In the genomic region with DNA sequence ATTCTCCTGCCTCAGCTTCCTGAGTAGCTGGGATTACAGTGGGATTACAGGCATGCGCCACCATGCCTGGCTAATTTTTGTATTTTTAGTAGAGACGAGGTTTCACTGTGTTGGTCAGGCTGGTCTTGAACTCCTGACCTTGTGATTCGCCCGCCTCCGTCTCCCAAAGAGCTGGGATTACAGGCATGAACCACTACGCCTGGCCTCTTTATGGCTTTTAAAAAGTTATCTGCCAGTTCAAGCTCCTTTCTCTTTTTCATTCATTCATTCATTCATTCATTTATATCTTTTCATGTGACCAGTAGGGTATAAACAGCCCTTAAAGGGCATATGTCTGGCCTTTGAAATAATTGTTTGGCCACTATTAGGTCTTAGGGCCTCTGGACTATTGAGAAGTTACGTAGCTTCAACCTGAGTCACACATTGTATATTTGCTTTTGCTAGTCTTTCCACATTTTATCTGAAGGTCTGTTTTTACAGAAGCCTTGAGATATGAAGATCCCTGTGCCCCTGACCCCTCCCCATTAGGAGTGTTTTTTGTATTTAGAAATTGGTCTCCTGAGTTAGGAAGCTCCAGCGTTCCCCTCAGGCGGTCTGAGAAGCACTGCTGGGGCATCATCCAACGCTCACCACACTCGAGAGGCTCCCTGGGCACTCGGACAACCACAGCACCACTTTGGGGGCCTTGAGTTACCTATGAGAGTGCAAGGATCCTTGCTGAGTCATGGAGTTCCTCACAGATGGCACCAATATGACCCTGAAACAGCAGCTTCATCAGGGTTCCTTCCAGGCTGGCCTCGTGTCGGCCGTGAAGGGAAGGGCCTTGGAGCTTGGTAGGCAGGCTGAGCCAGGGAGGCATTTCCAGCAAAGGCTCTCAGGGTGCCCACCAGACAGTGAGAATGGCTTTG, we compare ENCODE assay signal across 1 cellular context.
TF ChIP-seq lines count a peak whose summit lies in the region.

No MANE protein-coding gene starts in this region.

TF ChIP-seq in HepG2, 621 proteins besides CTCF, POLR2A, EP300 and RAD21 (continued from another document and continues in another):
- TF ChIP-seq, protein P1, sequence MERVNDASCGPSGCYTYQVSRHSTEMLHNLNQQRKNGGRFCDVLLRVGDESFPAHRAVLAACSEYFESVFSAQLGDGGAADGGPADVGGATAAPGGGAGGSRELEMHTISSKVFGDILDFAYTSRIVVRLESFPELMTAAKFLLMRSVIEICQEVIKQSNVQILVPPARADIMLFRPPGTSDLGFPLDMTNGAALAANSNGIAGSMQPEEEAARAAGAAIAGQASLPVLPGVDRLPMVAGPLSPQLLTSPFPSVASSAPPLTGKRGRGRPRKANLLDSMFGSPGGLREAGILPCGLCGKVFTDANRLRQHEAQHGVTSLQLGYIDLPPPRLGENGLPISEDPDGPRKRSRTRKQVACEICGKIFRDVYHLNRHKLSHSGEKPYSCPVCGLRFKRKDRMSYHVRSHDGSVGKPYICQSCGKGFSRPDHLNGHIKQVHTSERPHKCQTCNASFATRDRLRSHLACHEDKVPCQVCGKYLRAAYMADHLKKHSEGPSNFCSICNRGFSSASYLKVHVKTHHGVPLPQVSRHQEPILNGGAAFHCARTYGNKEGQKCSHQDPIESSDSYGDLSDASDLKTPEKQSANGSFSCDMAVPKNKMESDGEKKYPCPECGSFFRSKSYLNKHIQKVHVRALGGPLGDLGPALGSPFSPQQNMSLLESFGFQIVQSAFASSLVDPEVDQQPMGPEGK (CRISPR knock-in tag; IDR thresholded peaks at IDR 0.05), result peak; percentile 23; the same call in 1 of the 2 replicates
- TF ChIP-seq ATM (IDR thresholded peaks at IDR 0.05; ENCODE audit: borderline replicate concordance), result no peak
- TF ChIP-seq PTBP1 (IDR thresholded peaks at IDR 0.05; ENCODE audit: low read depth, low read length, poor library complexity, severe bottlenecking), result no peak
- no peak for TF ChIP-seq PRMT3 (CRISPR knock-in tag; IDR thresholded peaks at IDR 0.05; ENCODE audit: borderline replicate concordance, low read depth)
- TF ChIP-seq SKI (IDR thresholded peaks at IDR 0.05; ENCODE audit: partially characterized antibody), result peak; percentile 42
- TF ChIP-seq ZNF772 (CRISPR knock-in tag; IDR thresholded peaks at IDR 0.05), result no peak
- no peak for TF ChIP-seq TOE1 (CRISPR knock-in tag; IDR thresholded peaks at IDR 0.05)
- TF ChIP-seq ZNF773 (CRISPR knock-in tag; IDR thresholded peaks at IDR 0.05; ENCODE audit: borderline replicate concordance), result no peak
- TF ChIP-seq ZNF724P (CRISPR knock-in tag; IDR thresholded peaks at IDR 0.05; ENCODE audit: borderline replicate concordance), result no peak
- TF ChIP-seq, protein P2, sequence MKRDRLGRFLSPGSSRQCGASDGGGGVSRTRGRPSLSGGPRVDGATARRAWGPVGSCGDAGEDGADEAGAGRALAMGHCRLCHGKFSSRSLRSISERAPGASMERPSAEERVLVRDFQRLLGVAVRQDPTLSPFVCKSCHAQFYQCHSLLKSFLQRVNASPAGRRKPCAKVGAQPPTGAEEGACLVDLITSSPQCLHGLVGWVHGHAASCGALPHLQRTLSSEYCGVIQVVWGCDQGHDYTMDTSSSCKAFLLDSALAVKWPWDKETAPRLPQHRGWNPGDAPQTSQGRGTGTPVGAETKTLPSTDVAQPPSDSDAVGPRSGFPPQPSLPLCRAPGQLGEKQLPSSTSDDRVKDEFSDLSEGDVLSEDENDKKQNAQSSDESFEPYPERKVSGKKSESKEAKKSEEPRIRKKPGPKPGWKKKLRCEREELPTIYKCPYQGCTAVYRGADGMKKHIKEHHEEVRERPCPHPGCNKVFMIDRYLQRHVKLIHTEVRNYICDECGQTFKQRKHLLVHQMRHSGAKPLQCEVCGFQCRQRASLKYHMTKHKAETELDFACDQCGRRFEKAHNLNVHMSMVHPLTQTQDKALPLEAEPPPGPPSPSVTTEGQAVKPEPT (CRISPR knock-in tag; IDR thresholded peaks at IDR 0.05; ENCODE audit: low read depth), result no peak
- TF ChIP-seq ZNF839 (CRISPR knock-in tag; IDR thresholded peaks at IDR 0.05; ENCODE audit: borderline replicate concordance), result no peak
- no peak for TF ChIP-seq RFX5 (IDR thresholded peaks at IDR 0.05; ENCODE audit: low read depth, low read length)
- TF ChIP-seq YEATS2 (CRISPR knock-in tag; IDR thresholded peaks at IDR 0.05; ENCODE audit: borderline replicate concordance), result no peak
- TF ChIP-seq, protein P3, sequence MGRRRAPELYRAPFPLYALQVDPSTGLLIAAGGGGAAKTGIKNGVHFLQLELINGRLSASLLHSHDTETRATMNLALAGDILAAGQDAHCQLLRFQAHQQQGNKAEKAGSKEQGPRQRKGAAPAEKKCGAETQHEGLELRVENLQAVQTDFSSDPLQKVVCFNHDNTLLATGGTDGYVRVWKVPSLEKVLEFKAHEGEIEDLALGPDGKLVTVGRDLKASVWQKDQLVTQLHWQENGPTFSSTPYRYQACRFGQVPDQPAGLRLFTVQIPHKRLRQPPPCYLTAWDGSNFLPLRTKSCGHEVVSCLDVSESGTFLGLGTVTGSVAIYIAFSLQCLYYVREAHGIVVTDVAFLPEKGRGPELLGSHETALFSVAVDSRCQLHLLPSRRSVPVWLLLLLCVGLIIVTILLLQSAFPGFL (CRISPR knock-in tag; IDR thresholded peaks at IDR 0.05), result no peak
- TF ChIP-seq, protein P4, sequence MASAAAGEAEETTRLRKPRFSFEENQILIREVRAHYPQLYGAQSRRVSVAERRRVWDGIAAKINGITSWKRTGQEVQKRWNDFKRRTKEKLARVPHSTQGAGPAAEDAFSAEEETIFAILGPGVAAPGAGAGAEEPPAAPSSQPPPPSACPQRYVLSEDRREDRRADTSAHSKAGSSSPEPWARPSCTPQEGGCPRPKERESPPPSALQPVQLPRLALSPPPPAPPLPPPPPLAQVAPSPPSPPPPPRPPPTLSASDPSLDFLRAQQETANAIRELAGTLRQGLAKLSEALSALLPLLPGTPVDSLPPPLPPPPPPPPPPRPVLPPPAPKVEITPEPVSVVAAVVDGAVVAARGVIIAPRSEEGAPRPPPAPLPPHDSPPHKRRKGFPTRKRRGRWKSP (CRISPR knock-in tag; IDR thresholded peaks at IDR 0.05), result peak; percentile 51; the same call in 1 of the 2 replicates
- TF ChIP-seq, protein P5, sequence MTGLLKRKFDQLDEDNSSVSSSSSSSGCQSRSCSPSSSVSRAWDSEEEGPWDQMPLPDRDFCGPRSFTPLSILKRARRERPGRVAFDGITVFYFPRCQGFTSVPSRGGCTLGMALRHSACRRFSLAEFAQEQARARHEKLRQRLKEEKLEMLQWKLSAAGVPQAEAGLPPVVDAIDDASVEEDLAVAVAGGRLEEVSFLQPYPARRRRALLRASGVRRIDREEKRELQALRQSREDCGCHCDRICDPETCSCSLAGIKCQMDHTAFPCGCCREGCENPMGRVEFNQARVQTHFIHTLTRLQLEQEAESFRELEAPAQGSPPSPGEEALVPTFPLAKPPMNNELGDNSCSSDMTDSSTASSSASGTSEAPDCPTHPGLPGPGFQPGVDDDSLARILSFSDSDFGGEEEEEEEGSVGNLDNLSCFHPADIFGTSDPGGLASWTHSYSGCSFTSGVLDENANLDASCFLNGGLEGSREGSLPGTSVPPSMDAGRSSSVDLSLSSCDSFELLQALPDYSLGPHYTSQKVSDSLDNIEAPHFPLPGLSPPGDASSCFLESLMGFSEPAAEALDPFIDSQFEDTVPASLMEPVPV (CRISPR knock-in tag; IDR thresholded peaks at IDR 0.05), result no peak
- TF ChIP-seq NCOA2 (CRISPR knock-in tag; IDR thresholded peaks at IDR 0.05), result peak; percentile 86
- peak; percentile 70; the same call in 1 of the 2 replicates for TF ChIP-seq NFE2 (CRISPR knock-in tag; IDR thresholded peaks at IDR 0.05)
- TF ChIP-seq FOSL1 (CRISPR knock-in tag; IDR thresholded peaks at IDR 0.05; ENCODE audit: borderline replicate concordance), result peak; percentile 90
- no peak for TF ChIP-seq ZFP36L2 (CRISPR knock-in tag; IDR thresholded peaks at IDR 0.05)
- TF ChIP-seq, protein P6, sequence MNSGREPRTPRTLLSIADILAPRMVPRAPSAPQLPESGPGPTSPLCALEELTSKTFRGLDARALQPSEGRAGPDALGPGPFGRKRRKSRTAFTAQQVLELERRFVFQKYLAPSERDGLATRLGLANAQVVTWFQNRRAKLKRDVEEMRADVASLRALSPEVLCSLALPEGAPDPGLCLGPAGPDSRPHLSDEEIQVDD (CRISPR knock-in tag; IDR thresholded peaks at IDR 0.05; ENCODE audit: borderline replicate concordance), result no peak
- no peak for TF ChIP-seq GATAD1 (CRISPR knock-in tag; IDR thresholded peaks at IDR 0.05)
- no peak for TF ChIP-seq ZNF251 (CRISPR knock-in tag; IDR thresholded peaks at IDR 0.05)
- peak; percentile 88 for TF ChIP-seq JUNB (CRISPR knock-in tag; IDR thresholded peaks at IDR 0.05; ENCODE audit: borderline replicate concordance)
- TF ChIP-seq, protein P7, sequence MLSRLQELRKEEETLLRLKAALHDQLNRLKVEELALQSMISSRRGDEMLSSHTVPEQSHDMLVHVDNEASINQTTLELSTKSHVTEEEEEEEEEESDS (CRISPR knock-in tag; IDR thresholded peaks at IDR 0.05; ENCODE audit: borderline replicate concordance), result no peak
- TF ChIP-seq ZNF703 (CRISPR knock-in tag; IDR thresholded peaks at IDR 0.05; ENCODE audit: borderline replicate concordance), result no peak
- no peak for TF ChIP-seq SRSF4 (IDR thresholded peaks at IDR 0.05; ENCODE audit: low read depth, low read length, poor library complexity, severe bottlenecking)
- TF ChIP-seq, protein P8, sequence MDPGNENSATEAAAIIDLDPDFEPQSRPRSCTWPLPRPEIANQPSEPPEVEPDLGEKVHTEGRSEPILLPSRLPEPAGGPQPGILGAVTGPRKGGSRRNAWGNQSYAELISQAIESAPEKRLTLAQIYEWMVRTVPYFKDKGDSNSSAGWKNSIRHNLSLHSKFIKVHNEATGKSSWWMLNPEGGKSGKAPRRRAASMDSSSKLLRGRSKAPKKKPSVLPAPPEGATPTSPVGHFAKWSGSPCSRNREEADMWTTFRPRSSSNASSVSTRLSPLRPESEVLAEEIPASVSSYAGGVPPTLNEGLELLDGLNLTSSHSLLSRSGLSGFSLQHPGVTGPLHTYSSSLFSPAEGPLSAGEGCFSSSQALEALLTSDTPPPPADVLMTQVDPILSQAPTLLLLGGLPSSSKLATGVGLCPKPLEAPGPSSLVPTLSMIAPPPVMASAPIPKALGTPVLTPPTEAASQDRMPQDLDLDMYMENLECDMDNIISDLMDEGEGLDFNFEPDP (CRISPR knock-in tag; conservative IDR thresholded peaks at IDR 0.05), result no peak
- TF ChIP-seq TGIF2 (CRISPR knock-in tag; IDR thresholded peaks at IDR 0.05), result no peak
- no peak for TF ChIP-seq CBFB (CRISPR knock-in tag; IDR thresholded peaks at IDR 0.05)
- TF ChIP-seq ETV6 (CRISPR knock-in tag; conservative IDR thresholded peaks at IDR 0.05), result no peak
- TF ChIP-seq ZNF225 (CRISPR knock-in tag; IDR thresholded peaks at IDR 0.05), result no peak
- peak; percentile 91 for TF ChIP-seq GATAD2A (CRISPR knock-in tag; IDR thresholded peaks at IDR 0.05)
- no peak for TF ChIP-seq MTF2 (CRISPR knock-in tag; IDR thresholded peaks at IDR 0.05; ENCODE audit: borderline replicate concordance)
- TF ChIP-seq ZSCAN20 (CRISPR knock-in tag; IDR thresholded peaks at IDR 0.05; ENCODE audit: borderline replicate concordance), result no peak
- TF ChIP-seq, protein P9, sequence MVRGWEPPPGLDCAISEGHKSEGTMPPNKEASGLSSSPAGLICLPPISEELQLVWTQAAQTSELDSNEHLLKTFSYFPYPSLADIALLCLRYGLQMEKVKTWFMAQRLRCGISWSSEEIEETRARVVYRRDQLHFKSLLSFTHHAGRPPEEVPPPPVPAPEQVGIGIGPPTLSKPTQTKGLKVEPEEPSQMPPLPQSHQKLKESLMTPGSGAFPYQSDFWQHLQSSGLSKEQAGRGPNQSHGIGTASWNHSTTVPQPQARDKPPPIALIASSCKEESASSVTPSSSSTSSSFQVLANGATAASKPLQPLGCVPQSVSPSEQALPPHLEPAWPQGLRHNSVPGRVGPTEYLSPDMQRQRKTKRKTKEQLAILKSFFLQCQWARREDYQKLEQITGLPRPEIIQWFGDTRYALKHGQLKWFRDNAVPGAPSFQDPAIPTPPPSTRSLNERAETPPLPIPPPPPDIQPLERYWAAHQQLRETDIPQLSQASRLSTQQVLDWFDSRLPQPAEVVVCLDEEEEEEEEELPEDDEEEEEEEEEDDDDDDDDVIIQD (CRISPR knock-in tag; IDR thresholded peaks at IDR 0.05; ENCODE audit: low read depth), result no peak; the same call in 1 of the 2 replicates
- TF ChIP-seq ZNF160 (CRISPR knock-in tag; IDR thresholded peaks at IDR 0.05), result no peak
- TF ChIP-seq SOX6 (IDR thresholded peaks at IDR 0.05), result no peak
- TF ChIP-seq SOX6 (CRISPR knock-in tag; IDR thresholded peaks at IDR 0.05), result peak; percentile 83
- no peak for TF ChIP-seq ZNF644 (CRISPR knock-in tag; IDR thresholded peaks at IDR 0.05; ENCODE audit: low read depth)
- TF ChIP-seq, protein P10, sequence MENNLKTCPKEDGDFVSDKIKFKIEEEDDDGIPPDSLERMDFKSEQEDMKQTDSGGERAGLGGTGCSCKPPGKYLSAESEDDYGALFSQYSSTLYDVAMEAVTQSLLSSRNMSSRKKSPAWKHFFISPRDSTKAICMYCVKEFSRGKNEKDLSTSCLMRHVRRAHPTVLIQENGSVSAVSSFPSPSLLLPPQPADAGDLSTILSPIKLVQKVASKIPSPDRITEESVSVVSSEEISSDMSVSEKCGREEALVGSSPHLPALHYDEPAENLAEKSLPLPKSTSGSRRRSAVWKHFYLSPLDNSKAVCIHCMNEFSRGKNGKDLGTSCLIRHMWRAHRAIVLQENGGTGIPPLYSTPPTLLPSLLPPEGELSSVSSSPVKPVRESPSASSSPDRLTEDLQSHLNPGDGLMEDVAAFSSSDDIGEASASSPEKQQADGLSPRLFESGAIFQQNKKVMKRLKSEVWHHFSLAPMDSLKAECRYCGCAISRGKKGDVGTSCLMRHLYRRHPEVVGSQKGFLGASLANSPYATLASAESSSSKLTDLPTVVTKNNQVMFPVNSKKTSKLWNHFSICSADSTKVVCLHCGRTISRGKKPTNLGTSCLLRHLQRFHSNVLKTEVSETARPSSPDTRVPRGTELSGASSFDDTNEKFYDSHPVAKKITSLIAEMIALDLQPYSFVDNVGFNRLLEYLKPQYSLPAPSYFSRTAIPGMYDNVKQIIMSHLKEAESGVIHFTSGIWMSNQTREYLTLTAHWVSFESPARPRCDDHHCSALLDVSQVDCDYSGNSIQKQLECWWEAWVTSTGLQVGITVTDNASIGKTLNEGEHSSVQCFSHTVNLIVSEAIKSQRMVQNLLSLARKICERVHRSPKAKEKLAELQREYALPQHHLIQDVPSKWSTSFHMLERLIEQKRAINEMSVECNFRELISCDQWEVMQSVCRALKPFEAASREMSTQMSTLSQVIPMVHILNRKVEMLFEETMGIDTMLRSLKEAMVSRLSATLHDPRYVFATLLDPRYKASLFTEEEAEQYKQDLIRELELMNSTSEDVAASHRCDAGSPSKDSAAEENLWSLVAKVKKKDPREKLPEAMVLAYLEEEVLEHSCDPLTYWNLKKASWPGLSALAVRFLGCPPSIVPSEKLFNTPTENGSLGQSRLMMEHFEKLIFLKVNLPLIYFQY (CRISPR knock-in tag; IDR thresholded peaks at IDR 0.05; ENCODE audit: borderline replicate concordance), result no peak
- no peak for TF ChIP-seq IRF2 (CRISPR knock-in tag; IDR thresholded peaks at IDR 0.05)
- no peak for TF ChIP-seq SOX13 (IDR thresholded peaks at IDR 0.05)
- peak in 1 of 2 experiments; percentile 88; a peak in 2 of 4 replicates for TF ChIP-seq SOX13 (CRISPR knock-in tag; conservative IDR thresholded peaks at IDR 0.05 in 1 of 2, IDR thresholded peaks at IDR 0.05 in 1 of 2)
- no peak for TF ChIP-seq MTF1 (CRISPR knock-in tag; IDR thresholded peaks at IDR 0.05)
- TF ChIP-seq ZFP62 (CRISPR knock-in tag; IDR thresholded peaks at IDR 0.05), result no peak
- no peak for TF ChIP-seq ZNF557 (CRISPR knock-in tag; IDR thresholded peaks at IDR 0.05)
- no peak for TF ChIP-seq ZNF484 (CRISPR knock-in tag; IDR thresholded peaks at IDR 0.05; ENCODE audit: borderline replicate concordance, low read depth)
- TF ChIP-seq MED8 (CRISPR knock-in tag; IDR thresholded peaks at IDR 0.05; ENCODE audit: insufficient replicate concordance), result no peak
- TF ChIP-seq ZNF230 (CRISPR knock-in tag; IDR thresholded peaks at IDR 0.05), result no peak
- TF ChIP-seq ZNF879 (CRISPR knock-in tag; IDR thresholded peaks at IDR 0.05), result no peak
- no peak for TF ChIP-seq ARHGAP35 (CRISPR knock-in tag; IDR thresholded peaks at IDR 0.05; ENCODE audit: borderline replicate concordance)
